Comparison of ENCODE assay signal across 23 cellular contexts in the genomic region with DNA sequence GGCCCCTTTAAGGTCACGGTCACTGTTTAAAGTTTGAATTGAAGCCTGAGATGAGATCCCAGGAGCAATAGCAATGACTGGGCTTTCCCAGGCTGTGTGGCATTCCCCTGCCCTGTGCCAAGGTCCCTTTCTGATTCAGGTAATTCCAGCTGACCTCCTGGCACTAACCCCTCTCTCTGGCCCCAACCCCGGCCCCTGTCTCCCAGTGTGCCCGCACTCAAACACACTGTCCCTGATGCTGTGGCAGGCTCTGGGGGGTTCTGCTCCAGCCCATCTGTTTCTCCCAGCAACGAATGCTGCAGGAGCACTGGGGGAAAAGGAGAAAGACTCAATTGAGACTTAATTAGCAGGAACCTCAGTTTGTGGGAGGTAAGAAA.
DNase-seq lines count a peak whose midpoint lies in the region; ATAC-seq, FAIRE-seq and TF ChIP-seq lines count a peak whose summit lies in the region.
"Had no signal": no experiment of that assay in that cellular context is flagged by ENCODE, and none has a peak within 500 bp of the region (broad histone marks: within the 10 kb centered on the region; RNA-seq: fewer than 3 reads in every experiment).

No MANE protein-coding gene starts in this region.

- peaks cover 11% of the 10 kb centered on the region for H3K4me1 Mint-ChIP-seq in stimulated activated naive CD8-positive, alpha-beta T cell treated with anti-CD3 and anti-CD28 coated beads, Interleukin-15, Interleukin-2, amounts not matched to agents 100 ng/mL and 50 ng/mL, for 24 hours (ENCODE audit: low read depth)
- H3K4me1 Mint-ChIP-seq in stimulated activated naive CD8-positive, alpha-beta T cell treated with anti-CD3 and anti-CD28 coated beads, Interleukin-15, amount 100 ng/mL, for 72 hours: peaks cover under 1% of the 10 kb centered on the region
- peaks cover 29% of the 10 kb centered on the region for H3K4me1 Mint-ChIP-seq in nephron

- no peak for TF ChIP-seq CTCF in heart right ventricle (IDR thresholded peaks at IDR 0.05)
- no peak for TF ChIP-seq CTCF in nephron (IDR thresholded peaks at IDR 0.05; ENCODE audit: unreplicated experiment in 3 of 3)
- no peak for TF ChIP-seq CTCF in dorsolateral prefrontal cortex (IDR thresholded peaks at IDR 0.05 in 54 of 56, conservative IDR thresholded peaks at IDR 0.05 in 2 of 56; ENCODE audit: low read depth in 1 of 56, partially characterized antibody in 56 of 56)

- H3K36me3 Mint-ChIP-seq in stimulated activated naive CD8-positive, alpha-beta T cell treated with anti-CD3 and anti-CD28 coated beads, Interleukin-15, Interleukin-2, amounts not matched to agents 100 ng/mL and 50 ng/mL, for 24 hours (ENCODE audit: low read depth): no peaks in the 10 kb centered on the region
- H3K36me3 Mint-ChIP-seq in nephron (ENCODE audit: low read depth): peaks cover 6% of the 10 kb centered on the region

- H3K27ac Mint-ChIP-seq in stimulated activated naive CD8-positive, alpha-beta T cell treated with anti-CD3 and anti-CD28 coated beads, Interleukin-15, Interleukin-2, amounts not matched to agents 100 ng/mL and 50 ng/mL, for 24 hours: peak overlapping the region; percentile 16
- H3K27ac Mint-ChIP-seq in stimulated activated naive CD8-positive, alpha-beta T cell treated with anti-CD3 and anti-CD28 coated beads, Interleukin-15, amount 100 ng/mL, for 72 hours: no peak overlapping the region
- H3K27ac Mint-ChIP-seq in nephron: peak overlapping the region in 1 of 3 experiments; percentile 60
- H3K27ac Mint-ChIP-seq: CD4-positive, alpha-beta T cell; H9; HFFc6 had no signal

- H3K27ac ChIP-seq in heart right ventricle (peak overlapping the region in 4 of 10 donors; percentile 78 to 85 (median 83)), dorsolateral prefrontal cortex (no peak overlapping the region)
- H3K27ac ChIP-seq: BLaER1, KMS-11, Peyer's patch had no signal

- 58 to 62% methylated on average over 4 of the region's 4 CpGs for WGBS in heart right ventricle, 2 donors

- no peaks in the 10 kb centered on the region for H3K9me3 Mint-ChIP-seq in stimulated activated naive CD8-positive, alpha-beta T cell treated with anti-CD3 and anti-CD28 coated beads, Interleukin-15, Interleukin-2, amounts not matched to agents 100 ng/mL and 50 ng/mL, for 24 hours
- H3K9me3 Mint-ChIP-seq in stimulated activated naive CD8-positive, alpha-beta T cell treated with anti-CD3 and anti-CD28 coated beads, Interleukin-15, amount 100 ng/mL, for 72 hours: peaks cover 0 to 1% of the 10 kb centered on the region in 2 donors
- H3K9me3 Mint-ChIP-seq in nephron: no peaks in the 10 kb centered on the region
- H3K9me3 Mint-ChIP-seq: CD4-positive, alpha-beta T cell; H9; HFFc6 had no signal

- no peak overlapping the region for H3K4me3 Mint-ChIP-seq in stimulated activated naive CD8-positive, alpha-beta T cell treated with anti-CD3 and anti-CD28 coated beads, Interleukin-15, Interleukin-2, amounts not matched to agents 100 ng/mL and 50 ng/mL, for 24 hours
- no peak overlapping the region for H3K4me3 Mint-ChIP-seq in stimulated activated naive CD8-positive, alpha-beta T cell treated with anti-CD3 and anti-CD28 coated beads, Interleukin-15, amount 100 ng/mL, for 72 hours
- peak overlapping the region; percentile 68 to 79 (median 76) for H3K4me3 Mint-ChIP-seq in nephron
- H3K4me3 Mint-ChIP-seq: CD4-positive, alpha-beta T cell; H9; HFFc6 had no signal

- H3K4me3 ChIP-seq in heart right ventricle (peak overlapping the region in 5 of 10 donors; percentile 1 to 38 (median 15)), dorsolateral prefrontal cortex (peak overlapping the region in 5 of 59 donors; percentile 4 to 28 (median 16))
- H3K4me3 ChIP-seq: BLaER1, Peyer's patch had no signal

- intact Hi-C loops in heart right ventricle (cut with DNase I): no loop called here
- intact Hi-C loops in dorsolateral prefrontal cortex (cut with DNase I): no loop called here

- DNase-seq in stimulated activated naive CD8-positive, alpha-beta T cell treated with anti-CD3 and anti-CD28 coated beads, Interleukin-15, amount 100 ng/mL, for 72 hours: no peak
- DNase-seq in heart right ventricle (no peak), dorsolateral prefrontal cortex (no peak), HTR-8/SVneo (ENCODE audit: insufficient read length, low spot score) (no peak)
- DNase-seq: CD4-positive, alpha-beta T cell; COR-L47; DND-41; H9; HFFc6; IMR-90; NCI-H1092 treated with DMSO at 0.1 percent for 48 hours; NCI-H1436 treated with DMSO at 0.1 percent for 48 hours; NCI-H2029; NCI-H2227 treated with DMSO at 0.1 percent for 48 hours; NCI-H510A; NCI-H774; Peyer's patch had no signal

- no peaks in the 10 kb centered on the region for H3K27me3 ChIP-seq in heart right ventricle
- peaks cover 0 to 61% (median 16%) of the 10 kb centered on the region in 45 donors for H3K27me3 ChIP-seq in dorsolateral prefrontal cortex
- H3K27me3 ChIP-seq: BLaER1, Peyer's patch had no signal

- ATAC-seq in stimulated activated naive CD8-positive, alpha-beta T cell treated with anti-CD3 and anti-CD28 coated beads, Interleukin-15, amount 100 ng/mL, for 72 hours: no peak
- peak in 5 of 8 donors; percentile 25 to 60 (median 27) for ATAC-seq in heart right ventricle
- ATAC-seq in HG03378 (IDR thresholded peaks at IDR 0.05; ENCODE audit: unreplicated experiment): no peak

- peaks cover 21% of the 10 kb centered on the region for H3K27me3 Mint-ChIP-seq in stimulated activated naive CD8-positive, alpha-beta T cell treated with anti-CD3 and anti-CD28 coated beads, Interleukin-15, Interleukin-2, amounts not matched to agents 100 ng/mL and 50 ng/mL, for 24 hours
- peaks cover 65% of the 10 kb centered on the region for H3K27me3 Mint-ChIP-seq in stimulated activated naive CD8-positive, alpha-beta T cell treated with anti-CD3 and anti-CD28 coated beads, Interleukin-15, amount 100 ng/mL, for 72 hours
- H3K27me3 Mint-ChIP-seq in nephron (ENCODE audit: low read depth): peaks cover 27% of the 10 kb centered on the region

- H3K9me3 ChIP-seq in heart right ventricle: no peaks in the 10 kb centered on the region
- H3K9me3 ChIP-seq: BLaER1, Peyer's patch had no signal

- FAIRE-seq in HTR-8/SVneo (lab: Jason Lieb, UNC): no peak
- FAIRE-seq: GM12891 had no signal

- no peaks in the 10 kb centered on the region for H3K36me3 ChIP-seq in heart right ventricle
- H3K36me3 ChIP-seq: BLaER1, Peyer's patch had no signal

- peaks cover 0 to 36% (median 3%) of the 10 kb centered on the region in 9 donors for H3K4me1 ChIP-seq in heart right ventricle
- H3K4me1 ChIP-seq: Peyer's patch had no signal

Comparison
In these comparisons a context has a peak if more than half of its experiments do, and no peak if none do; other contexts are left out.
1. H3K4me3 Mint-ChIP-seq: peak in nephron (3 of 3); none in stimulated activated naive CD8-positive, alpha-beta T cell treated with anti-CD3 and anti-CD28 coated beads, Interleukin-15, Interleukin-2, amounts not matched to agents 100 ng/mL and 50 ng/mL, for 24 hours (single experiment) and stimulated activated naive CD8-positive, alpha-beta T cell treated with anti-CD3 and anti-CD28 coated beads, Interleukin-15, amount 100 ng/mL, for 72 hours (0 of 2).
2. ATAC-seq: peak in heart right ventricle (5 of 8); none in stimulated activated naive CD8-positive, alpha-beta T cell treated with anti-CD3 and anti-CD28 coated beads, Interleukin-15, amount 100 ng/mL, for 72 hours (single experiment) and HG03378 (single experiment).